ENCODE assay signal across 16 cellular contexts in the genomic region with DNA sequence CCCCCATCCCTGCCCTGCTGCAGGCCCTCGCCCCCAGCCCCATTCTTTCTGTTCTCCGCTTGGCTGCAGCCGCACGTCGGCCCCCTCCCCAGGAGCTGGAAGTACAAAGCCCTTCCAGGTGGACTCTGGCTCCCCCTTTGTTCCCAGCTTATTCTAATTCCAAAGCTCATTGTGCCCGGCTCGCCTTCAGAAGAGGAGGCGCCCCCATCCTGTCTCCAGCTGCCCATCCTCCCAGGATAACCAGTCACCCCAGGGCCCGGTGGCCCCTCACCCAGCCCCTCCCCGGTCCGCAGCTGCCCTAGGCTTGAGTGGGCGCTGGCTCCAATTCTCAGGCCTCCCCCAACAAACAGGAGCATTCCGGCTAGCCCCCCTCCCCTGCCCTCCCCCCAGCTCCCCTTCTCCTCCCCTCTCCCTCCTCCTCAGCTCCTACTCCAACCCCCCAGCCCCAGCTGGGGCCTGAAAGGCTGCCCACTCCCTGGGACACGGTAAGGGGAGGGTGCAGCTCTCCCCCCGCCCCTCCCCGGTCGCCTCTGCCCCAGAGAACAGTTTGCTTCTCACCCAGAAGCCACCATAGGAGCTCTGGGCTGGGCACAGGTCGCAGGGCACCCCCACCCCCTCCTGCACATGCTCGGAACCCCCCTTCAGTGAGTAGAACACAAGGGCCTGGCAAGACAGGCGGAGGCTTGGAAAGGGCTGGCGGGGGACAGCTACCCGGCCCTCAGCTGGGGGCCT. TPM values are rescaled to one million over a fixed set of nuclear protein-coding genes. Genes with fewer than 3 reads are reported as not detected.
DNase-seq lines count a peak whose midpoint lies in the region; ATAC-seq and TF ChIP-seq lines count a peak whose summit lies in the region.
"Had no signal": no experiment of that assay in that cellular context is flagged by ENCODE, and none has a peak within 500 bp of the region (broad histone marks: within the 10 kb centered on the region; RNA-seq: fewer than 3 reads in every experiment).

No MANE protein-coding gene starts in this region.

- H3K9ac ChIP-seq in iPS-18a (ENCODE audit: low read length) = peak overlapping the region; percentile 17

- DNase-seq in activated CD4-positive, CD25-positive, alpha-beta regulatory T cell treated with anti-CD3 and anti-CD28 coated beads, Interleukin-2, amount 50 U/mL, for 72 hours = peak; percentile 22
- DNase-seq in activated CD4-positive, CD25-positive, alpha-beta regulatory T cell (lab: John Stamatoyannopoulos, UW) = no peak
- DNase-seq in sigmoid colon = peak; percentile 53
- no peak for DNase-seq in NCI-H226
- DNase-seq: CD4-positive, alpha-beta T cell; DND-41; hippocampal formation; NCI-H2029 treated with DMSO at 0.1 percent for 48 hours; NK-92 treated with Interleukin-12 subunit alpha and Interleukin-12 subunit beta, amount 100 ng/mL, for 24 hours had no signal

- H3K9me3 ChIP-seq in iPS-18a (ENCODE audit: control insufficient read depth, low read depth, low read length) (peaks cover 3% of the 10 kb centered on the region), sigmoid colon (no peaks in the 10 kb centered on the region)
- H3K9me3 ChIP-seq: A549, ovary had no signal

- H3K36me3 ChIP-seq in iPS-18a (ENCODE audit: control insufficient read depth, low read depth, low read length) (no peaks in the 10 kb centered on the region), sigmoid colon (no peaks in the 10 kb centered on the region)
- H3K36me3 ChIP-seq: ovary had no signal

- WGBS in sigmoid colon, 2 donors = 48 to 52% methylated on average over 22 of the region's 22 CpGs

- H3K27me3 ChIP-seq in iPS-18a (ENCODE audit: control insufficient read depth, insufficient read depth, low read length) (no peaks in the 10 kb centered on the region), sigmoid colon (no peaks in the 10 kb centered on the region)
- H3K27me3 ChIP-seq: ovary had no signal

- TF ChIP-seq POLR2A in sigmoid colon (IDR thresholded peaks at IDR 0.05) = no peak

- H3K4me1 ChIP-seq in iPS-18a (ENCODE audit: control insufficient read depth, low read depth, low read length) = no peaks in the 10 kb centered on the region
- H3K4me1 ChIP-seq in sigmoid colon = peaks cover 0 to 9% (median 8%) of the 10 kb centered on the region in 4 donors

- intact Hi-C loops in sigmoid colon (cut with DNase I) = no loop called here

- no peak for TF ChIP-seq EP300 in sigmoid colon (IDR thresholded peaks at IDR 0.05)

- no peak for ATAC-seq in HG02885 (IDR thresholded peaks at IDR 0.05; ENCODE audit: poor library complexity, unreplicated experiment)
- ATAC-seq: A549, Right ventricle myocardium inferior had no signal

- H3K4me3 ChIP-seq in iPS-18a (ENCODE audit: low read length) = no peak overlapping the region
- H3K4me3 ChIP-seq in sigmoid colon = no peak overlapping the region
- H3K4me3 ChIP-seq: A549, ovary had no signal

- TF ChIP-seq CTCF in sigmoid colon (IDR thresholded peaks at IDR 0.05) = no peak

- H3K27ac ChIP-seq in iPS-18a (ENCODE audit: low read length) (no peak overlapping the region), sigmoid colon (no peak overlapping the region)
- H3K27ac ChIP-seq: A549, ovary had no signal

RNA-seq across cellular contexts. Expression of a gene that starts 3.1 kb away (rescaled TPM):
- total RNA-seq in sigmoid colon = 10 to 100 TPM; 31.9 to 60.7 (median 35.1) TPM
- polyA plus RNA-seq in sigmoid colon = 100 to 1,000 TPM in 1 of 3 donors, 10 to 100 TPM in 2; 67.9 to 158 (median 70.5) TPM

RNA-seq across cellular contexts. Expression of a gene that starts 11.0 kb away (rescaled TPM):
- total RNA-seq in sigmoid colon = 100 to 1,000 TPM in 1 of 4 donors, 10 to 100 TPM in 3; 33.9 to 135 (median 64.2) TPM
- 1 to 10 TPM in 1 of 3 donors, not detected in 2; 4.6 TPM for polyA plus RNA-seq in sigmoid colon
- total RNA-seq: dermis microvascular lymphatic vessel endothelial cell, lung microvascular endothelial cell had no signal

RNA-seq across cellular contexts. Expression of a gene that starts 37.6 kb away (rescaled TPM):
- not detected for total RNA-seq in sigmoid colon
- under 1 TPM in 1 of 3 donors, not detected in 2; 0.06 TPM for polyA plus RNA-seq in sigmoid colon
- total RNA-seq: CD4-positive, alpha-beta T cell had no signal

RNA-seq across cellular contexts. Expression of a gene that starts 39.6 kb away (rescaled TPM):
- total RNA-seq in sigmoid colon = 100 to 1,000 TPM in 1 of 4 donors, 10 to 100 TPM in 3; 59.3 to 124 (median 70.4) TPM
- polyA plus RNA-seq in sigmoid colon = 100 to 1,000 TPM in 1 of 3 donors, 10 to 100 TPM in 2; 61.3 to 216 (median 70.9) TPM

RNA-seq across cellular contexts. Expression of a gene that starts 40.0 kb away (rescaled TPM):
- total RNA-seq in sigmoid colon = 10 to 100 TPM; 11.0 to 21.3 (median 18.3) TPM
- 10 to 100 TPM in 1 of 3 donors, 1 to 10 TPM in 2; 1.8 to 12.8 (median 3.2) TPM for polyA plus RNA-seq in sigmoid colon

Comparison
In these comparisons a context has a peak if more than half of its experiments do, and no peak if none do; other contexts are left out.
1. DNase-seq: peak in activated CD4-positive, CD25-positive, alpha-beta regulatory T cell treated with anti-CD3 and anti-CD28 coated beads, Interleukin-2, amount 50 U/mL, for 72 hours (single experiment) and sigmoid colon (single experiment); none in activated CD4-positive, CD25-positive, alpha-beta regulatory T cell (0 of 4) and NCI-H226 (single experiment).